ENCODE assay signal across 36 cellular contexts in genomic region chr2:209602259-209602658, GRCh38.
"Had no signal": no experiment of that assay in that cellular context is flagged by ENCODE, and none has a peak within 500 bp of the region (broad histone marks: within the 10 kb centered on the region; RNA-seq: fewer than 3 reads in every experiment).

No MANE protein-coding gene starts in this region.

- FAIRE-seq: astrocyte, TTC549 had no signal

- DNase-seq: activated B cell treated with CpG ODN at 0.5 μM for 24 hours; activated CD4-positive, alpha-beta memory T cell treated with anti-CD3 and anti-CD28 coated beads for 36 hours; activated CD4-positive, alpha-beta T cell treated with anti-CD3 and anti-CD28 coated beads for 4 hours; activated CD4-positive, alpha-beta T cell treated with anti-CD3 and anti-CD28 coated beads, Interleukin-2, amount 10 ng/mL, durations not matched to agents 24 days and 14 days; activated CD4-positive, alpha-beta T cell treated with anti-CD3 and anti-CD28 coated beads, Interleukin-2, amount 50 U/mL, for 1 hour; activated CD4-positive, alpha-beta T cell treated with anti-CD3 and anti-CD28 coated beads, Interleukin-2, amount 50 U/mL, for 4 hours; activated CD4-positive, CD25-positive, alpha-beta regulatory T cell treated with anti-CD3 and anti-CD28 coated beads, Interleukin-2, amount 50 U/mL, for 72 hours; activated CD8-positive, alpha-beta memory T cell treated with anti-CD3 and anti-CD28 coated beads, Interleukin-2, amount 50 U/mL, for 4 hours; activated CD8-positive, alpha-beta T cell treated with anti-CD3 and anti-CD28 coated beads for 36 hours; activated effector memory CD4-positive, alpha-beta T cell treated with anti-CD3 and anti-CD28 coated beads, Interleukin-2, amount 50 U/mL, for 16 hours; activated gamma-delta T cell treated with Interleukin-2 at 50 U/mL for 16 hours; activated naive CD4-positive, alpha-beta T cell; activated naive CD4-positive, alpha-beta T cell treated with anti-CD3 and anti-CD28 coated beads for 36 hours; activated naive CD4-positive, alpha-beta T cell treated with anti-CD3 and anti-CD28 coated beads, Interleukin-2, amount 50 U/mL, for 16 hours; activated naive CD8-positive, alpha-beta T cell treated with anti-CD3 and anti-CD28 coated beads for 36 hours; activated T-cell treated with anti-CD3 and anti-CD28 coated beads for 4 hours; activated T-cell treated with anti-CD3 and anti-CD28 coated beads, Interleukin-2, amount 50 U/mL, for 1 hour; activated T-cell treated with anti-CD3 and anti-CD28 coated beads, Interleukin-2, amount 50 U/mL, for 4 hours; activated T-cell treated with anti-CD3 and anti-CD28 coated beads, Interleukin-2, amount 50 U/mL, for 72 hours; adrenal gland; amniotic stem cell; aorta; brain microvascular endothelial cell; central memory CD4-positive, alpha-beta T cell; T-helper 1 cell; T-helper 2 cell; T-helper 9 cell had no signal

- H3K9me3 Mint-ChIP-seq: activated CD4-positive, alpha-beta memory T cell treated with anti-CD3 and anti-CD28 coated beads for 36 hours; activated CD4-positive, alpha-beta T cell treated with anti-CD3 and anti-CD28 coated beads, Interleukin-2, amount 10 ng/mL, durations not matched to agents 24 days and 14 days; activated naive CD8-positive, alpha-beta T cell treated with anti-CD3 and anti-CD28 coated beads for 36 hours; activated T-cell treated with anti-CD3 and anti-CD28 coated beads, Interleukin-2, amount 50 U/mL, for 4 hours; activated T-helper 1 cell treated with anti-CD3 and anti-CD28 coated beads, Interleukin-12 subunit alpha, Interleukin-12 subunit beta, Interleukin-2, Interleukin-4 antibody, amounts not matched to agents 30 ng/mL and 10 ng/mL and 1 ng/mL, durations not matched to agents 14 hours and 24 hours and 36 hours; activated T-helper 17 cell treated with anti-CD3 and anti-CD28 coated beads, Interleukin-2, amount 50 U/mL, for 72 hours; T-helper 1 cell treated with Interleukin-12 subunit alpha and Interleukin-12 subunit beta and Interleukin-4 antibody, amounts not matched to agents 30 μg/mL and 1 μg/mL, for 36 hours; T-helper 2 cell treated with Interferon-gamma antibody and Interleukin-4, amounts not matched to agents 5 μg/mL and 100 μg/mL, for 36 hours had no signal

- H3K27ac Mint-ChIP-seq: activated B cell treated with CpG ODN at 0.5 μM for 24 hours; activated CD4-positive, alpha-beta memory T cell treated with anti-CD3 and anti-CD28 coated beads for 36 hours; activated CD4-positive, alpha-beta T cell treated with anti-CD3 and anti-CD28 coated beads, Interleukin-2, amount 10 ng/mL, durations not matched to agents 24 days and 14 days; activated CD8-positive, alpha-beta T cell treated with anti-CD3 and anti-CD28 coated beads for 36 hours; activated naive CD4-positive, alpha-beta T cell treated with anti-CD3 and anti-CD28 coated beads for 36 hours; activated naive CD4-positive, alpha-beta T cell treated with anti-CD3 and anti-CD28 coated beads, Interleukin-2, amount 50 U/mL, for 72 hours; activated naive CD8-positive, alpha-beta T cell treated with anti-CD3 and anti-CD28 coated beads for 36 hours; activated T-cell treated with anti-CD3 and anti-CD28 coated beads, Interleukin-2, amount 50 U/mL, for 72 hours; activated T-helper 1 cell treated with anti-CD3 and anti-CD28 coated beads, Interleukin-12 subunit alpha, Interleukin-12 subunit beta, Interleukin-2, Interleukin-4 antibody, amounts not matched to agents 30 ng/mL and 10 ng/mL and 1 ng/mL, durations not matched to agents 14 hours and 24 hours and 36 hours; activated T-helper 17 cell treated with anti-CD3 and anti-CD28 coated beads, Interleukin-2, amount 50 U/mL, for 72 hours; T-helper 1 cell treated with Interleukin-12 subunit alpha and Interleukin-12 subunit beta and Interleukin-4 antibody, amounts not matched to agents 30 μg/mL and 1 μg/mL, for 36 hours; T-helper 2 cell treated with Interferon-gamma antibody and Interleukin-4, amounts not matched to agents 5 μg/mL and 100 μg/mL, for 36 hours had no signal

- H3K36me3 Mint-ChIP-seq: activated CD4-positive, alpha-beta memory T cell treated with anti-CD3 and anti-CD28 coated beads for 36 hours; activated naive CD4-positive, alpha-beta T cell treated with anti-CD3 and anti-CD28 coated beads, Interleukin-2, amount 50 U/mL, for 72 hours; activated naive CD8-positive, alpha-beta T cell treated with anti-CD3 and anti-CD28 coated beads for 36 hours had no signal

- H3K4me1 Mint-ChIP-seq: activated B cell treated with CpG ODN at 0.5 μM for 24 hours; activated CD4-positive, alpha-beta T cell treated with anti-CD3 and anti-CD28 coated beads, Interleukin-2, amount 10 ng/mL, durations not matched to agents 24 days and 14 days; activated naive CD8-positive, alpha-beta T cell treated with anti-CD3 and anti-CD28 coated beads for 36 hours; activated T-helper 17 cell treated with anti-CD3 and anti-CD28 coated beads, Interleukin-2, amount 50 U/mL, for 72 hours had no signal

- H3K27ac ChIP-seq: adrenal gland, brain microvascular endothelial cell, breast epithelium, VCaP had no signal

- H3K4me3 ChIP-seq: adrenal gland, breast epithelium had no signal

- H3K9me3 ChIP-seq: adrenal gland, breast epithelium had no signal

- H3K4me1 ChIP-seq: adrenal gland, breast epithelium had no signal

- H3K4me3 Mint-ChIP-seq: activated B cell treated with CpG ODN at 0.5 μM for 24 hours; activated CD4-positive, alpha-beta memory T cell treated with anti-CD3 and anti-CD28 coated beads for 36 hours; activated CD4-positive, alpha-beta T cell treated with anti-CD3 and anti-CD28 coated beads, Interleukin-2, amount 10 ng/mL, durations not matched to agents 24 days and 14 days; activated CD8-positive, alpha-beta T cell treated with anti-CD3 and anti-CD28 coated beads for 36 hours; activated naive CD4-positive, alpha-beta T cell treated with anti-CD3 and anti-CD28 coated beads for 36 hours; activated naive CD8-positive, alpha-beta T cell treated with anti-CD3 and anti-CD28 coated beads for 36 hours; activated T-cell treated with anti-CD3 and anti-CD28 coated beads, Interleukin-2, amount 50 U/mL, for 4 hours; activated T-cell treated with anti-CD3 and anti-CD28 coated beads, Interleukin-2, amount 50 U/mL, for 72 hours; activated T-helper 1 cell treated with anti-CD3 and anti-CD28 coated beads, Interleukin-12 subunit alpha, Interleukin-12 subunit beta, Interleukin-2, Interleukin-4 antibody, amounts not matched to agents 30 ng/mL and 10 ng/mL and 1 ng/mL, durations not matched to agents 14 hours and 24 hours and 36 hours; activated T-helper 17 cell treated with anti-CD3 and anti-CD28 coated beads, Interleukin-2, amount 50 U/mL, for 72 hours; T-helper 1 cell treated with Interleukin-12 subunit alpha and Interleukin-12 subunit beta and Interleukin-4 antibody, amounts not matched to agents 30 μg/mL and 1 μg/mL, for 36 hours; T-helper 2 cell treated with Interferon-gamma antibody and Interleukin-4, amounts not matched to agents 5 μg/mL and 100 μg/mL, for 36 hours had no signal

- ATAC-seq: activated CD8-positive, alpha-beta T cell treated with anti-CD3 and anti-CD28 coated beads for 36 hours; activated naive CD4-positive, alpha-beta T cell treated with anti-CD3 and anti-CD28 coated beads, Interleukin-2, amount 50 U/mL, for 72 hours; activated T-cell treated with anti-CD3 and anti-CD28 coated beads, Interleukin-2, amount 50 U/mL, for 4 hours; activated T-cell treated with anti-CD3 and anti-CD28 coated beads, Interleukin-2, amount 50 U/mL, for 72 hours; activated T-helper 17 cell treated with anti-CD3 and anti-CD28 coated beads, Interleukin-2, amount 50 U/mL, for 72 hours had no signal

- H3K27me3 Mint-ChIP-seq: activated B cell treated with CpG ODN at 0.5 μM for 24 hours; activated CD4-positive, alpha-beta memory T cell treated with anti-CD3 and anti-CD28 coated beads for 36 hours; activated CD4-positive, alpha-beta T cell treated with anti-CD3 and anti-CD28 coated beads, Interleukin-2, amount 10 ng/mL, durations not matched to agents 24 days and 14 days; activated CD8-positive, alpha-beta T cell treated with anti-CD3 and anti-CD28 coated beads for 36 hours; activated T-helper 17 cell treated with anti-CD3 and anti-CD28 coated beads, Interleukin-2, amount 50 U/mL, for 72 hours had no signal

- H3K27me3 ChIP-seq: adrenal gland, brain microvascular endothelial cell, breast epithelium had no signal

- H3K36me3 ChIP-seq: adrenal gland, brain microvascular endothelial cell, breast epithelium had no signal
